In genomic region chr9:69996947-69997346, GRCh38 we compare ENCODE assay signal across 17 cellular contexts. TPM values are rescaled to one million over a fixed set of nuclear protein-coding genes. Genes with fewer than 3 reads are reported as not detected.
A peak's percentile ranks its signal among the peaks of the same experiment; 100 is the strongest.
DNase-seq lines count a peak whose midpoint lies in the region; ATAC-seq and TF ChIP-seq lines count a peak whose summit lies in the region.
"Had no signal": no experiment of that assay in that cellular context is flagged by ENCODE, and none has a peak within 500 bp of the region (broad histone marks: within the 10 kb centered on the region; RNA-seq: fewer than 3 reads in every experiment).

No MANE protein-coding gene starts in this region.

- no peak overlapping the region for H3K4me3 Mint-ChIP-seq in osteocyte (ENCODE audit: unreplicated experiment)
- H3K4me3 Mint-ChIP-seq in naive thymus-derived CD8-positive, alpha-beta T cell: no peak overlapping the region
- H3K4me3 Mint-ChIP-seq: activated CD8-positive, alpha-beta T cell treated with anti-CD3 and anti-CD28 coated beads, Interleukin-2, amount 10 ng/mL, durations not matched to agents 7 days and 5 days; activated naive CD4-positive, alpha-beta T cell treated with anti-CD3 and anti-CD28 coated beads, Interleukin-2, amount 10 ng/mL, durations not matched to agents 7 days and 5 days; natural killer cell had no signal

- no peak for TF ChIP-seq CTCF in osteocyte (IDR thresholded peaks at IDR 0.05)

- H3K27ac Mint-ChIP-seq in osteocyte (ENCODE audit: unreplicated experiment): peak overlapping the region; percentile 59
- H3K27ac Mint-ChIP-seq in naive thymus-derived CD8-positive, alpha-beta T cell: no peak overlapping the region
- H3K27ac Mint-ChIP-seq: activated CD8-positive, alpha-beta T cell treated with anti-CD3 and anti-CD28 coated beads, Interleukin-2, amount 10 ng/mL, durations not matched to agents 7 days and 5 days; activated naive CD4-positive, alpha-beta T cell treated with anti-CD3 and anti-CD28 coated beads, Interleukin-2, amount 10 ng/mL, durations not matched to agents 7 days and 5 days; natural killer cell had no signal

- peaks cover 7% of the 10 kb centered on the region for H3K9me3 Mint-ChIP-seq in osteocyte (ENCODE audit: unreplicated experiment)
- no peaks in the 10 kb centered on the region for H3K9me3 Mint-ChIP-seq in naive thymus-derived CD8-positive, alpha-beta T cell
- H3K9me3 Mint-ChIP-seq: activated naive CD4-positive, alpha-beta T cell treated with anti-CD3 and anti-CD28 coated beads, Interleukin-2, amount 10 ng/mL, durations not matched to agents 7 days and 5 days had no signal

- peaks cover 29% of the 10 kb centered on the region for H3K4me1 Mint-ChIP-seq in osteocyte (ENCODE audit: unreplicated experiment)
- no peaks in the 10 kb centered on the region for H3K4me1 Mint-ChIP-seq in naive thymus-derived CD8-positive, alpha-beta T cell
- H3K4me1 Mint-ChIP-seq: activated naive CD4-positive, alpha-beta T cell treated with anti-CD3 and anti-CD28 coated beads, Interleukin-2, amount 10 ng/mL, durations not matched to agents 7 days and 5 days; natural killer cell had no signal

- DNase-seq in DMS79 (lab: John Stamatoyannopoulos, UW) (peak; percentile 83), NCI-H2227 treated with DMSO at 0.1 percent for 48 hours (lab: John Stamatoyannopoulos, UW) (peak; percentile 66), fibroblast of peridontal ligament (ENCODE audit: extremely low read depth) (peak; percentile 37), osteocyte (ENCODE audit: extremely low spot score, unreplicated experiment) (no peak)
- DNase-seq in naive thymus-derived CD8-positive, alpha-beta T cell: no peak
- DNase-seq: activated CD8-positive, alpha-beta T cell treated with anti-CD3 and anti-CD28 coated beads, Interleukin-2, amount 10 ng/mL, durations not matched to agents 7 days and 5 days; activated naive CD4-positive, alpha-beta T cell treated with anti-CD3 and anti-CD28 coated beads, Interleukin-2, amount 10 ng/mL, durations not matched to agents 7 days and 5 days; GOT3; natural killer cell; NCI-H1048; stimulated activated CD4-positive, alpha-beta T cell treated with anti-CD3 and anti-CD28 coated beads, Interleukin-15, amount 100 ng/mL, for 24 hours had no signal

- H3K27me3 Mint-ChIP-seq in osteocyte (ENCODE audit: unreplicated experiment): no peaks in the 10 kb centered on the region
- peaks cover 0 to 30% (median 10%) of the 10 kb centered on the region in 5 donors for H3K27me3 Mint-ChIP-seq in naive thymus-derived CD8-positive, alpha-beta T cell

- no peak for ATAC-seq in HG02938 (IDR thresholded peaks at IDR 0.05; ENCODE audit: unreplicated experiment)
- no peak for ATAC-seq in HG02840 (IDR thresholded peaks at IDR 0.05; ENCODE audit: low FRiP score, unreplicated experiment)
- no peak for ATAC-seq in naive thymus-derived CD8-positive, alpha-beta T cell
- ATAC-seq in GM21390 (IDR thresholded peaks at IDR 0.05; ENCODE audit: unreplicated experiment): no peak
- ATAC-seq: activated CD8-positive, alpha-beta T cell treated with anti-CD3 and anti-CD28 coated beads, Interleukin-2, amount 10 ng/mL, durations not matched to agents 7 days and 5 days; esophagus mucosa; natural killer cell had no signal

- no peaks in the 10 kb centered on the region for H3K36me3 Mint-ChIP-seq in osteocyte (ENCODE audit: unreplicated experiment)
- no peaks in the 10 kb centered on the region for H3K36me3 Mint-ChIP-seq in naive thymus-derived CD8-positive, alpha-beta T cell
- H3K36me3 Mint-ChIP-seq: activated naive CD4-positive, alpha-beta T cell treated with anti-CD3 and anti-CD28 coated beads, Interleukin-2, amount 10 ng/mL, durations not matched to agents 7 days and 5 days; natural killer cell had no signal

- POLR2A ChIA-PET in naive thymus-derived CD8-positive, alpha-beta T cell (lab: Charles Lee): no interaction called here

RNA-seq across cellular contexts. Expression of gene MAMDC2, which starts 46.7 kb away (rescaled TPM):
- total RNA-seq in osteocyte: 11.3 and 11.8 TPM in 2 replicates
- not detected for total RNA-seq in naive thymus-derived CD8-positive, alpha-beta T cell
- polyA plus RNA-seq in naive thymus-derived CD8-positive, alpha-beta T cell: under 1 TPM in 1 of 3 donors, not detected in 2; 0.19 TPM
- total RNA-seq: activated CD8-positive, alpha-beta T cell treated with anti-CD3 and anti-CD28 coated beads, Interleukin-2, amount 10 ng/mL, durations not matched to agents 7 days and 5 days; OCI-LY7; T-helper 2 cell treated with Interferon-gamma antibody and Interleukin-4, amounts not matched to agents 100 ng/mL and 5 ng/mL, for 36 hours had no signal

Comparison
In these comparisons a context has a peak if more than half of its experiments do, and no peak if none do; other contexts are left out.
1. DNase-seq: peak in DMS79 (single experiment), NCI-H2227 treated with DMSO at 0.1 percent for 48 hours (single experiment) and fibroblast of peridontal ligament (single experiment); none in osteocyte (single experiment) and naive thymus-derived CD8-positive, alpha-beta T cell (0 of 10).
2. RNA of gene MAMDC2, which starts 46.7 kb away (total RNA-seq): 11.3 to 11.8 TPM in osteocyte; not detected in naive thymus-derived CD8-positive, alpha-beta T cell; every median in the first group is over 10 times any median in the second.